7 cellular contexts compared by ENCODE assay signal in genomic region chr17:55422828-55423164, GRCh38. TPM values are rescaled to one million over a fixed set of nuclear protein-coding genes. Genes with fewer than 3 reads are reported as not detected.
DNase-seq lines count a peak whose midpoint lies in the region; ATAC-seq and TF ChIP-seq lines count a peak whose summit lies in the region.
"Not testable (repeated sequence)": the region's sequence is repeated elsewhere in the genome, so short reads cannot be mapped to it uniquely, and the experiment has no call there.

No MANE protein-coding gene starts in this region.

- not testable (repeated sequence) for H3K27me3 ChIP-seq in CD4-positive, alpha-beta T cell (ENCODE audit: control insufficient read depth, insufficient read depth, low read length); OCI-LY3 (ENCODE audit: low read depth, low read length); duodenal mucosa (ENCODE audit: control insufficient read depth in 1 of 2, insufficient read depth in 2 of 2, low read length in 2 of 2); naive thymus-derived CD4-positive, alpha-beta T cell (ENCODE audit: control insufficient read depth in 2 of 2, insufficient read depth in 2 of 2, low read length in 2 of 2); trophoblast cell (ENCODE audit: insufficient read depth, low read length)

- H3K36me3 ChIP-seq in OCI-LY3 (replicated peaks; ENCODE audit: low read depth, low read length): peaks cover 20% of the 10 kb centered on the region
- H3K36me3 ChIP-seq in duodenal mucosa (ENCODE audit: control insufficient read depth in 1 of 2, insufficient read depth in 2 of 2, low read length in 2 of 2); naive thymus-derived CD4-positive, alpha-beta T cell (ENCODE audit: control insufficient read depth in 2 of 3, insufficient read depth in 3 of 3, low read length in 3 of 3); trophoblast cell (ENCODE audit: control insufficient read depth in 1 of 2, insufficient read depth in 2 of 2, low read length in 2 of 2): not testable (repeated sequence)

- H3K18ac ChIP-seq in trophoblast cell (ENCODE audit: low read length): not testable (repeated sequence)

- H3K9me3 Mint-ChIP-seq in CD4-positive, alpha-beta T cell; activated CD8-positive, alpha-beta memory T cell treated with anti-CD3 and anti-CD28 coated beads, Interleukin-2, amount 10 ng/mL, durations not matched to agents 7 days and 5 days (ENCODE audit: low read depth); naive thymus-derived CD4-positive, alpha-beta T cell: not testable (repeated sequence)

- not testable (repeated sequence) for ATAC-seq in CD4-positive, alpha-beta T cell (ENCODE audit: poor library complexity); activated CD8-positive, alpha-beta memory T cell treated with anti-CD3 and anti-CD28 coated beads, Interleukin-2, amount 10 ng/mL, durations not matched to agents 7 days and 5 days; naive thymus-derived CD4-positive, alpha-beta T cell

- peak overlapping the region; percentile 74 for H2BK120ac ChIP-seq in trophoblast cell (ENCODE audit: insufficient read depth, low read length, poor library complexity)

- not testable (repeated sequence) for H4K12ac ChIP-seq in trophoblast cell (ENCODE audit: low read depth, low read length)

- not testable (repeated sequence) for H4K8ac ChIP-seq in trophoblast cell (ENCODE audit: low read depth, low read length)

- H3K27ac Mint-ChIP-seq in CD4-positive, alpha-beta T cell; activated CD8-positive, alpha-beta memory T cell treated with anti-CD3 and anti-CD28 coated beads, Interleukin-2, amount 10 ng/mL, durations not matched to agents 7 days and 5 days; naive thymus-derived CD4-positive, alpha-beta T cell: not testable (repeated sequence)

- H3K4ac ChIP-seq in trophoblast cell (ENCODE audit: low read depth, low read length): not testable (repeated sequence)

- H2BK5ac ChIP-seq in trophoblast cell (ENCODE audit: low read depth, low read length, poor library complexity): not testable (repeated sequence)

- DNase-seq in CD4-positive, alpha-beta T cell; GM12865 (ENCODE audit: low read depth); activated CD8-positive, alpha-beta memory T cell treated with anti-CD3 and anti-CD28 coated beads, Interleukin-2, amount 10 ng/mL, durations not matched to agents 7 days and 5 days; naive thymus-derived CD4-positive, alpha-beta T cell: not testable (repeated sequence)
- peak in 1 of 2 donors; percentile 48 for DNase-seq in trophoblast cell

- POLR2A ChIA-PET in CD4-positive, alpha-beta T cell (lab: Charles Lee): interaction anchor here (1.3 kb wide), 1 partner anchor 67 kb away, joined by 3 read pairs; no protein-coding TSS in a partner anchor
- POLR2A ChIA-PET in naive thymus-derived CD4-positive, alpha-beta T cell (lab: Charles Lee): not testable (repeated sequence)

- H3K4me1 ChIP-seq in OCI-LY3 (ENCODE audit: low read length): peaks cover 62% of the 10 kb centered on the region
- H3K4me1 ChIP-seq in duodenal mucosa (ENCODE audit: control insufficient read depth in 1 of 2, insufficient read depth in 2 of 2, low read length in 2 of 2): peaks cover 15 to 21% of the 10 kb centered on the region in 2 donors
- H3K4me1 ChIP-seq in naive thymus-derived CD4-positive, alpha-beta T cell (ENCODE audit: control insufficient read depth in 2 of 2, insufficient read depth in 2 of 2, low read length in 2 of 2): peaks cover 11 to 21% of the 10 kb centered on the region in 2 donors
- H3K4me1 ChIP-seq in trophoblast cell (ENCODE audit: control insufficient read depth in 1 of 2, insufficient read depth in 2 of 2, low read length in 2 of 2): not testable (repeated sequence)

- not testable (repeated sequence) for H3K23ac ChIP-seq in trophoblast cell (ENCODE audit: low read length)

- not testable (repeated sequence) for H3K27ac ChIP-seq in CD4-positive, alpha-beta T cell (ENCODE audit: low read depth, low read length); OCI-LY3 (ENCODE audit: low read length); duodenal mucosa (ENCODE audit: low read depth, low read length); naive thymus-derived CD4-positive, alpha-beta T cell (ENCODE audit: low read depth, low read length); trophoblast cell (ENCODE audit: low read depth, low read length)

- WGBS in trophoblast cell (ENCODE audit: extremely low coverage, insufficient coverage, insufficient read length): no CpG with 5 or more reads among the region's 6 CpGs

- H3K4me1 Mint-ChIP-seq in CD4-positive, alpha-beta T cell (ENCODE audit: low read depth): peaks cover 30% of the 10 kb centered on the region
- H3K4me1 Mint-ChIP-seq in activated CD8-positive, alpha-beta memory T cell treated with anti-CD3 and anti-CD28 coated beads, Interleukin-2, amount 10 ng/mL, durations not matched to agents 7 days and 5 days: peaks cover 38% of the 10 kb centered on the region
- H3K4me1 Mint-ChIP-seq in naive thymus-derived CD4-positive, alpha-beta T cell: peaks cover 25 to 33% (median 30%) of the 10 kb centered on the region in 7 donors

- H3K36me3 Mint-ChIP-seq in CD4-positive, alpha-beta T cell (ENCODE audit: low read depth): not testable (repeated sequence)
- peaks cover 24% of the 10 kb centered on the region for H3K36me3 Mint-ChIP-seq in activated CD8-positive, alpha-beta memory T cell treated with anti-CD3 and anti-CD28 coated beads, Interleukin-2, amount 10 ng/mL, durations not matched to agents 7 days and 5 days
- peaks cover 0 to 21% (median 0%) of the 10 kb centered on the region in 5 donors for H3K36me3 Mint-ChIP-seq in naive thymus-derived CD4-positive, alpha-beta T cell

- peaks cover 14% of the 10 kb centered on the region for H3K79me1 ChIP-seq in trophoblast cell (ENCODE audit: low read length)

- not testable (repeated sequence) for H3K9ac ChIP-seq in OCI-LY3 (ENCODE audit: low read length); trophoblast cell (ENCODE audit: low read length)
- H3K9ac ChIP-seq in duodenal mucosa (ENCODE audit: low read depth in 1 of 2, low read length in 2 of 2): peak overlapping the region in 1 of 2 donors; percentile 48

- 0 out of 2 replicates have a peak overlapping the region, but pooled peaks have one; percentile 67 for H2AFZ ChIP-seq in OCI-LY3 (ENCODE audit: low read depth, low read length)
- not testable (repeated sequence) for H2AFZ ChIP-seq in trophoblast cell (ENCODE audit: insufficient read depth, low read length, poor library complexity)

- CTCF ChIA-PET in CD4-positive, alpha-beta T cell (lab: Charles Lee); naive thymus-derived CD4-positive, alpha-beta T cell (lab: Charles Lee): not testable (repeated sequence)
- CTCF ChIA-PET in activated CD8-positive, alpha-beta memory T cell treated with anti-CD3 and anti-CD28 coated beads, Interleukin-2, amount 10 ng/mL, durations not matched to agents 7 days and 5 days (lab: Charles Lee): interaction anchor here (0.8 to 1.0 kb wide), 3 partner anchors 14 to 92 kb away, joined by 3 read pairs; no protein-coding TSS in a partner anchor

- peak overlapping the region; percentile 31 for H2BK12ac ChIP-seq in trophoblast cell (ENCODE audit: low read length)

- TF ChIP-seq CTCF in CD4-positive, alpha-beta T cell (IDR thresholded peaks at IDR 0.05); GM12865 (IDR thresholded peaks at IDR 0.05; ENCODE audit: insufficient read depth, low read depth, low read length, missing control alignments); OCI-LY3 (IDR thresholded peaks at IDR 0.05; ENCODE audit: low read depth, low read length): not testable (repeated sequence)

- H3K4me3 ChIP-seq in GM12865 (ENCODE audit: low read depth, low read length) (peak overlapping the region; percentile 27), OCI-LY3 (ENCODE audit: low read length) (peak overlapping the region; percentile 34; the same call in 1 of the 2 replicates), duodenal mucosa (ENCODE audit: low read depth in 1 of 2, low read length in 2 of 2) (peak overlapping the region; percentile 21 to 33)
- H3K4me3 ChIP-seq in naive thymus-derived CD4-positive, alpha-beta T cell (ENCODE audit: low read length); trophoblast cell (ENCODE audit: low read depth, low read length): not testable (repeated sequence)

- H4K91ac ChIP-seq in trophoblast cell (ENCODE audit: low read depth, low read length): not testable (repeated sequence)

- peaks cover 21% of the 10 kb centered on the region for H4K20me1 ChIP-seq in OCI-LY3 (ENCODE audit: insufficient read depth, low read length)

- H3K4me3 Mint-ChIP-seq in CD4-positive, alpha-beta T cell: peak overlapping the region; percentile 86
- H3K4me3 Mint-ChIP-seq in activated CD8-positive, alpha-beta memory T cell treated with anti-CD3 and anti-CD28 coated beads, Interleukin-2, amount 10 ng/mL, durations not matched to agents 7 days and 5 days: peak overlapping the region; percentile 41
- peak overlapping the region in 6 of 10 donors; percentile 28 to 76 (median 44) for H3K4me3 Mint-ChIP-seq in naive thymus-derived CD4-positive, alpha-beta T cell

- not testable (repeated sequence) for H3K9me3 ChIP-seq in CD4-positive, alpha-beta T cell (ENCODE audit: control insufficient read depth, low read length); OCI-LY3 (ENCODE audit: insufficient read depth, low read length); duodenal mucosa (ENCODE audit: control insufficient read depth in 1 of 2, low read length in 2 of 2); naive thymus-derived CD4-positive, alpha-beta T cell (ENCODE audit: control insufficient read depth in 2 of 3, low read length in 3 of 3); trophoblast cell (ENCODE audit: insufficient read depth, low read depth, low read length)

- H3K27me3 Mint-ChIP-seq in CD4-positive, alpha-beta T cell: peaks cover 41% of the 10 kb centered on the region
- peaks cover 38% of the 10 kb centered on the region for H3K27me3 Mint-ChIP-seq in activated CD8-positive, alpha-beta memory T cell treated with anti-CD3 and anti-CD28 coated beads, Interleukin-2, amount 10 ng/mL, durations not matched to agents 7 days and 5 days
- peaks cover 8 to 40% (median 22%) of the 10 kb centered on the region in 5 donors for H3K27me3 Mint-ChIP-seq in naive thymus-derived CD4-positive, alpha-beta T cell

- peak overlapping the region; percentile 53 for H3K4me2 ChIP-seq in OCI-LY3 (ENCODE audit: low read length)
- H3K4me2 ChIP-seq in trophoblast cell (ENCODE audit: low read length): not testable (repeated sequence)

- intact Hi-C loops in CD4-positive, alpha-beta T cell (cut with DNase I, micrococcal nuclease): loop anchor here in 1 of 2 experiments (2.0 to 10.0 kb wide), 5 partner anchors 158 to 1662 kb away; partner anchors contain the start of genes AKAP1, COX11, HLF and PCTP
- intact Hi-C loops in naive thymus-derived CD4-positive, alpha-beta T cell (cut with micrococcal nuclease): loop anchor here (1.0 to 10.0 kb wide), 11 partner anchors 80 to 1832 kb away; partner anchors contain the start of genes HLF (in 2 of the 2), AKAP1 (in 1 of the 2), C17orf67 (in 1 of the 2) and COX11 (in 1 of the 2)

- not testable (repeated sequence) for H3K14ac ChIP-seq in trophoblast cell (ENCODE audit: low read length)

- not testable (repeated sequence) for H2AK5ac ChIP-seq in trophoblast cell (ENCODE audit: low read length)

- H3K79me2 ChIP-seq in OCI-LY3 (ENCODE audit: low read length): peaks cover 38% of the 10 kb centered on the region
- H3K79me2 ChIP-seq in trophoblast cell (ENCODE audit: control insufficient read depth, insufficient read depth, low read length, poor library complexity): not testable (repeated sequence)

RNA-seq across cellular contexts. Expression of gene MMD, which starts 1.2 kb away (rescaled TPM):
- 10 to 100 TPM; 15.3 to 17.4 TPM for total RNA-seq in CD4-positive, alpha-beta T cell
- total RNA-seq in activated CD8-positive, alpha-beta memory T cell treated with anti-CD3 and anti-CD28 coated beads, Interleukin-2, amount 10 ng/mL, durations not matched to agents 7 days and 5 days: 10 to 100 TPM; 41.5 to 41.9 TPM
- total RNA-seq in naive thymus-derived CD4-positive, alpha-beta T cell: 10 to 100 TPM in 3 of 5 experiments, 1 to 10 TPM in 2; 6.6 to 35.3 (median 11.2) TPM
- 10 to 100 TPM in 1 of 2 donors, 1 to 10 TPM in 1; 5.2 to 16.1 TPM for polyA plus RNA-seq in naive thymus-derived CD4-positive, alpha-beta T cell
- 52.1 and 57.7 TPM in 2 replicates for polyA plus RNA-seq in trophoblast cell (2013)
